ENCODE assay signal across 17 cellular contexts in genomic region chr2:199467462-199467822, GRCh38. TPM values are rescaled to one million over a fixed set of nuclear protein-coding genes. Genes with fewer than 3 reads are reported as not detected.
DNase-seq lines count a peak whose midpoint lies in the region; ATAC-seq and TF ChIP-seq lines count a peak whose summit lies in the region.
"Had no signal": no experiment of that assay in that cellular context is flagged by ENCODE, and none has a peak within 500 bp of the region (broad histone marks: within the 10 kb centered on the region; RNA-seq: fewer than 3 reads in every experiment).

No MANE protein-coding gene starts in this region.

- no peak overlapping the region for H4K91ac ChIP-seq in neuronal stem cell (ENCODE audit: low read depth, low read length, poor library complexity)

- H3K79me1 ChIP-seq in neuronal stem cell (ENCODE audit: low read depth, low read length), result no peaks in the 10 kb centered on the region

- H3K4me1 Mint-ChIP-seq in GM23338, result peaks cover 51% of the 10 kb centered on the region

- no peak overlapping the region for H4K8ac ChIP-seq in neuronal stem cell (ENCODE audit: low read depth, low read length)

- H3K14ac ChIP-seq in neuronal stem cell (ENCODE audit: low read length), result no peak overlapping the region

- no peak overlapping the region for H2BK5ac ChIP-seq in neuronal stem cell (ENCODE audit: low read length)

- peak overlapping the region; percentile 79 for H3K4me3 Mint-ChIP-seq in GM23338

- H3K4ac ChIP-seq in neuronal stem cell (ENCODE audit: low read length), result no peak overlapping the region

- no peak overlapping the region for H2BK15ac ChIP-seq in neuronal stem cell (ENCODE audit: low read length)

- H2BK12ac ChIP-seq in neuronal stem cell (ENCODE audit: low read length), result no peak overlapping the region

- no peaks in the 10 kb centered on the region for H3K9me2 ChIP-seq in GM23338 (ENCODE audit: insufficient read depth)

- peaks cover 6% of the 10 kb centered on the region for H3F3A ChIP-seq in GM23338 (replicated peaks; ENCODE audit: low read depth)

- peaks cover 99% of the 10 kb centered on the region for H3K27me3 ChIP-seq in GM23338 (ENCODE audit: insufficient read depth)
- peaks cover 67 to 89% (median 89%) of the 10 kb centered on the region in 3 experiments for H3K27me3 ChIP-seq in neuronal stem cell (ENCODE audit: control insufficient read depth in 3 of 3, insufficient read depth in 3 of 3, low read depth in 1 of 3, low read length in 3 of 3)
- H3K27me3 ChIP-seq in aorta (ENCODE audit: control insufficient read depth in 1 of 2, insufficient read depth in 2 of 2, low read length in 1 of 2), result no peaks in the 10 kb centered on the region
- H3K27me3 ChIP-seq in mammary epithelial cell (ENCODE audit: insufficient read depth, low read length), result peaks cover 80% of the 10 kb centered on the region

- H2AK5ac ChIP-seq in neuronal stem cell (ENCODE audit: low read depth, low read length), result no peak overlapping the region

- peak; percentile 19 for ATAC-seq in GM23338
- no peak for ATAC-seq in HG03196 (IDR thresholded peaks at IDR 0.05; ENCODE audit: unreplicated experiment)
- ATAC-seq in aorta (ENCODE audit: low FRiP score), result no peak

- H3K27me3 Mint-ChIP-seq in GM23338 (ENCODE audit: insufficient read depth, low read depth, poor library complexity), result peaks cover 98% of the 10 kb centered on the region

- H3K4me1 ChIP-seq in GM23338 (ENCODE audit: insufficient read depth), result peaks cover 56% of the 10 kb centered on the region
- peaks cover 0 to 17% of the 10 kb centered on the region in 2 donors for H3K4me1 ChIP-seq in neuronal stem cell (ENCODE audit: control insufficient read depth in 2 of 2, insufficient read depth in 1 of 2, low read depth in 1 of 2, low read length in 2 of 2)
- H3K4me1 ChIP-seq in aorta (ENCODE audit: control insufficient read depth in 1 of 2, insufficient read depth in 2 of 2, low read length in 2 of 2), result no peaks in the 10 kb centered on the region
- H3K4me1 ChIP-seq in mammary epithelial cell (ENCODE audit: insufficient read depth, low read length), result peaks cover 13% of the 10 kb centered on the region

- no peak overlapping the region for H3K18ac ChIP-seq in neuronal stem cell (ENCODE audit: low read length)

- no peaks in the 10 kb centered on the region; the same call in 1 of the 2 replicates for H4K20me1 ChIP-seq in GM23338 (replicated peaks; ENCODE audit: insufficient read depth)
- H4K20me1 ChIP-seq in mammary epithelial cell (ENCODE audit: insufficient read depth, low read length), result no peaks in the 10 kb centered on the region

- dilution Hi-C loops in mammary epithelial cell (cut with HindIII; ENCODE audit: low sequenced_read_pairs), result no loop called here

- H2BK120ac ChIP-seq in neuronal stem cell (ENCODE audit: low read depth, low read length), result no peak overlapping the region

- no peaks in the 10 kb centered on the region for H3K36me3 ChIP-seq in GM23338 (ENCODE audit: insufficient read depth)
- no peaks in the 10 kb centered on the region for H3K36me3 ChIP-seq in neuronal stem cell (replicated peaks in 1 of 2; ENCODE audit: control insufficient read depth in 2 of 2, insufficient read depth in 2 of 2, low read length in 2 of 2)
- no peaks in the 10 kb centered on the region for H3K36me3 ChIP-seq in aorta (ENCODE audit: control insufficient read depth in 1 of 2, insufficient read depth in 2 of 2, low read length in 1 of 2)
- no peaks in the 10 kb centered on the region for H3K36me3 ChIP-seq in mammary epithelial cell (ENCODE audit: insufficient read depth, low read length)
- H3K36me3 ChIP-seq: BLaER1 treated with 17β-estradiol and CSF1 and Interleukin-3, amounts not matched to agents 10 nM and 100 nM; HAP-1 had no signal

- H2AFZ ChIP-seq in GM23338 (peak overlapping the region; percentile 86), neuronal stem cell (ENCODE audit: low read length) (no peak overlapping the region), mammary epithelial cell (ENCODE audit: low read depth, low read length) (no peak overlapping the region)

- H3K23ac ChIP-seq in neuronal stem cell (ENCODE audit: low read depth, low read length, poor library complexity), result no peak overlapping the region

- H3K79me2 ChIP-seq in GM23338 (replicated peaks; ENCODE audit: insufficient read depth) (no peaks in the 10 kb centered on the region), mammary epithelial cell (ENCODE audit: insufficient read depth, low read length) (no peaks in the 10 kb centered on the region)

- H3K4me2 ChIP-seq in GM23338 (peak overlapping the region; percentile 85), neuronal stem cell (ENCODE audit: insufficient read depth, low read length, poor library complexity, severe bottlenecking) (no peak overlapping the region), mammary epithelial cell (ENCODE audit: insufficient read depth, low read depth, low read length) (no peak overlapping the region)
- H3K4me2 ChIP-seq: BLaER1 treated with 17β-estradiol and CSF1 and Interleukin-3, amounts not matched to agents 10 nM and 100 nM had no signal

- H3K9ac ChIP-seq in neuronal stem cell (ENCODE audit: low read depth, low read length, poor library complexity) (no peak overlapping the region), mammary epithelial cell (ENCODE audit: insufficient read depth, low read length) (no peak overlapping the region)
- H3K9ac ChIP-seq: BLaER1 treated with 17β-estradiol and CSF1 and Interleukin-3, amounts not matched to agents 10 nM and 100 nM had no signal

- TF ChIP-seq CTCF in GM23338 (conservative IDR thresholded peaks at IDR 0.05; ENCODE audit: low read depth in 2 of 2), result no peak
- TF ChIP-seq CTCF in mammary epithelial cell (conservative IDR thresholded peaks at IDR 0.05 in 1 of 2, IDR thresholded peaks at IDR 0.05 in 1 of 2; ENCODE audit: extremely low read depth in 1 of 2, insufficient read depth in 1 of 2, low read depth in 1 of 2, low read length in 2 of 2), result no peak

- H3K36me3 Mint-ChIP-seq in GM23338 (ENCODE audit: low read depth), result no peaks in the 10 kb centered on the region

- H3K9me3 Mint-ChIP-seq in GM23338, result no peaks in the 10 kb centered on the region; the same call in 2 of the 3 replicates

- H3K27ac Mint-ChIP-seq in GM23338, result no peak overlapping the region

- DNase-seq in GM23338 (ENCODE audit: low spot score) (peak; percentile 84), neuronal stem cell (ENCODE audit: low spot score) (peak; percentile 23), aorta (no peak), mammary epithelial cell (no peak)
- DNase-seq in activated effector memory CD4-positive, alpha-beta T cell treated with Interleukin-2 at 50 U/mL for 16 hours, result no peak
- DNase-seq: DND-41; GF-D8; NCI-H187; NCI-H446; NK-92 treated with Interleukin-12 subunit alpha and Interleukin-12 subunit beta, amount 100 ng/mL, for 24 hours; OCI-M1; SHP77 treated with DMSO at 0.1 percent for 48 hours had no signal

- peak overlapping the region; percentile 71 for H3K4me3 ChIP-seq in GM23338
- H3K4me3 ChIP-seq in iPS-18c (ENCODE audit: insufficient read depth, low read depth, low read length), result peak overlapping the region; percentile 38
- no peak overlapping the region for H3K4me3 ChIP-seq in neuronal stem cell (ENCODE audit: low read length in 2 of 2)
- H3K4me3 ChIP-seq in aorta (ENCODE audit: low read length in 2 of 2), result no peak overlapping the region
- H3K4me3 ChIP-seq in mammary epithelial cell (replicated peaks in 1 of 3; ENCODE audit: insufficient read depth in 1 of 3, low read depth in 2 of 3, low read length in 3 of 3), result no peak overlapping the region
- H3K4me3 ChIP-seq: BLaER1 treated with 17β-estradiol and CSF1 and Interleukin-3, amounts not matched to agents 10 nM and 100 nM; HAP-1 had no signal

- CTCF ChIA-PET in mammary epithelial cell (lab: Charles Lee; ENCODE audit: low non-redundant PET), result no interaction called here

- H3K9me3 ChIP-seq in iPS-18c (ENCODE audit: control insufficient read depth, insufficient read depth, low read length) (no peaks in the 10 kb centered on the region), neuronal stem cell (replicated peaks in 1 of 2; ENCODE audit: control insufficient read depth in 2 of 2, insufficient read depth in 1 of 2, low read depth in 1 of 2, low read length in 2 of 2) (peaks cover 2 to 10% of the 10 kb centered on the region in 2 donors), aorta (ENCODE audit: control insufficient read depth, low read length) (no peaks in the 10 kb centered on the region), mammary epithelial cell (replicated peaks; ENCODE audit: insufficient read depth, low read length) (no peaks in the 10 kb centered on the region)
- H3K9me3 ChIP-seq: HAP-1 had no signal

- no CpG with 5 or more reads among the region's 7 CpGs for WGBS in neuronal stem cell (ENCODE audit: extremely low coverage in 2 of 2, insufficient read length in 2 of 2, insufficient replicate concordance in 1 of 2), 2 donors
- 34 to 48% methylated on average over 7 of the region's 7 CpGs for WGBS in aorta, 2 donors
- 30% methylated on average over 5 of the region's 7 CpGs for WGBS in mammary epithelial cell (ENCODE audit: low coverage, missing lambda C conversion rate)

- BruUV-seq in mammary epithelial cell (replicated peaks; lab: Mats Ljungman, UMichigan), result no TSS peak

- intact Hi-C loops in aorta (cut with DNase I) (loop anchor here in 1 of 2 donors (10.0 kb wide), 1 partner anchor 593 kb away; no protein-coding TSS in a partner anchor), mammary epithelial cell (cut with micrococcal nuclease) (no loop called here)

- in situ Hi-C loops in mammary epithelial cell (cut with MboI; ENCODE audit: low sequenced_read_pairs in 2 of 2), result no loop called here

- H3K27ac ChIP-seq in GM23338 (ENCODE audit: low read depth) (no peak overlapping the region), angular gyrus (ENCODE audit: low read depth, low read length) (peak overlapping the region; percentile 58), neuronal stem cell (replicated peaks; ENCODE audit: low read length) (no peak overlapping the region), aorta (ENCODE audit: low read depth in 1 of 2, low read length in 2 of 2) (no peak overlapping the region), mammary epithelial cell (ENCODE audit: insufficient read depth, low read depth, low read length) (no peak overlapping the region)
- H3K27ac ChIP-seq: BLaER1 treated with 17β-estradiol and CSF1 and Interleukin-3, amounts not matched to agents 10 nM and 100 nM had no signal

RNA-seq across cellular contexts. Expression of gene SATB2, which starts 9.7 kb away (rescaled TPM):
- total RNA-seq in GM23338 (2014; rRNA removed; shearing (Covaris generic)), result 5.7 and 6.0 TPM in 2 replicates
- 1.6 and 2.0 TPM in 2 replicates for polyA plus RNA-seq in GM23338 (2016; fragmentation: Nextera tagmentation; extraction: Ambion mirVana)
- 3.7 TPM for polyA plus RNA-seq in neuronal stem cell (2013, experiment 1 of 2)
- polyA plus RNA-seq in neuronal stem cell (2013, experiment 2 of 2), result 3.7 TPM
- 10 to 100 TPM in 1 of 2 donors, 1 to 10 TPM in 1; 9.9 to 14.5 TPM for total RNA-seq in aorta
- polyA plus RNA-seq in aorta, result 1 to 10 TPM; 1.3 to 1.9 TPM
- 10 to 100 TPM in 1 of 2 donors, 1 to 10 TPM in 1; 7.5 to 13.7 TPM for total RNA-seq in mammary epithelial cell
- polyA plus RNA-seq in mammary epithelial cell, result 1.1 TPM
- 1.8 TPM for polyA minus RNA-seq in mammary epithelial cell

Comparison
In these comparisons a context has a peak if more than half of its experiments do, and no peak if none do; other contexts are left out.
1. DNase-seq: peak in GM23338 (single experiment) and neuronal stem cell (single experiment); none in aorta (0 of 2), activated effector memory CD4-positive, alpha-beta T cell treated with Interleukin-2 at 50 U/mL for 16 hours (single experiment) and mammary epithelial cell (single experiment).
2. H3K4me3 ChIP-seq: peak in GM23338 (single experiment) and iPS-18c (single experiment); none in neuronal stem cell (0 of 2), aorta (0 of 2) and mammary epithelial cell (0 of 3).